Comparison of ENCODE assay signal across 11 cellular contexts in the genomic region with DNA sequence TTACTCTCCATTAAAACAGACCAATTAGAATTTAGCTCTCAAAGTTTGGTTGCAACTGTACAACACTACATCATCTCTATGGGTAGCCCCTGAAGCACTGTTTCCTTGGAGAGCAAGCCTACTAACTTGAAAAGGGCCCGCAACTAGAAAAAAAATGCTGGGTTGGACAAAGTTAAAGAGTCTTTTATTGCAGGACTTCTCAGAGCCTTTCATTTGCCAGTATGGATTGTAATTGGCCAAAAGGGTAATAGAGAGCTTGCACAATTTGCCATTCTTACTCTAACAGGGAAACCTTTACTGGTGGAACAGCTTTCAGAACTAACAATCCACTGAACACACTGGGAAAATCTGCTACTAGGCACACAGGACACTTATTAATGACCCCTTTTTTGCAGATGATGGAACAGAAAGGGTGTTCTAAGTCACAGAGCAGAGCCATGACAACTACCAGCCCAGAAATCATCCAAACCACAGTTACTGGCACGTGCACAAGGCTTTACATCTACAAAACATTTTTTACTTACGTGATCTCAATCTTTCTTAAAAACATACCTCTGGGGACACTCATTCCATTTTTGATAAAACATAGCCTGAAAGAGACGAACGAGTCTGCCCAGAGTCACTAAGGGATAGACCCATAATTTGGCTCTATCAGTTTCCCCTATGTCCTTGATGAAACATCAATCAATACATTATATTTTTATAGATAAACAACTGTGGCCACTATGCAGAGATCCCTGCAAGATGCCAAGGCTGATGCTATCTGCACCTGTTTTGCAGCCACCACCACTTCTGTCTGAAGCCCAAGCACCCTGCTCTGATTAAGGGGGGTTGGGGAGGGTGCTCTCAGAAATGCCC.
A peak's percentile ranks its signal among the peaks of the same experiment; 100 is the strongest.
DNase-seq lines count a peak whose midpoint lies in the region; ATAC-seq, FAIRE-seq and TF ChIP-seq lines count a peak whose summit lies in the region.
"Had no signal": no experiment of that assay in that cellular context is flagged by ENCODE, and none has a peak within 500 bp of the region (broad histone marks: within the 10 kb centered on the region; RNA-seq: fewer than 3 reads in every experiment).

No MANE protein-coding gene starts in this region.

- ATAC-seq in activated T-cell treated with anti-CD3 and anti-CD28 coated beads, Interleukin-2, amount 50 U/mL, for 72 hours (replicated peaks in 1 of 2), result no peak

- intact Hi-C loops in vagina (cut with DNase I), result no loop called here

- no peak for DNase-seq in activated T-cell treated with anti-CD3 and anti-CD28 coated beads, Interleukin-2, amount 50 U/mL, for 72 hours
- DNase-seq in activated T-cell treated with anti-CD3 and anti-CD28 coated beads for 4 hours, result no peak
- no peak for DNase-seq in glutamatergic neuron
- DNase-seq in urothelium cell line (ENCODE audit: low spot score), result no peak
- DNase-seq in NCI-H128 (lab: John Stamatoyannopoulos, UW; ENCODE audit: unreplicated experiment), result no peak
- DNase-seq in vagina (ENCODE audit: extremely low spot score in 2 of 2), result no peak
- DNase-seq: islet precursor cell, NCI-H187 treated with DMSO at 0.1 percent for 48 hours had no signal

- H3K27me3 Mint-ChIP-seq in activated T-cell treated with anti-CD3 and anti-CD28 coated beads, Interleukin-2, amount 50 U/mL, for 72 hours (ENCODE audit: low read depth), result no peaks in the 10 kb centered on the region
- H3K27me3 Mint-ChIP-seq in glutamatergic neuron (ENCODE audit: unreplicated experiment), result peaks cover 18% of the 10 kb centered on the region

- H3K9me3 Mint-ChIP-seq in activated T-cell treated with anti-CD3 and anti-CD28 coated beads, Interleukin-2, amount 50 U/mL, for 72 hours, result no peaks in the 10 kb centered on the region
- peaks cover 8% of the 10 kb centered on the region for H3K9me3 Mint-ChIP-seq in glutamatergic neuron (ENCODE audit: unreplicated experiment)

- H3K4me3 Mint-ChIP-seq in activated T-cell treated with anti-CD3 and anti-CD28 coated beads, Interleukin-2, amount 50 U/mL, for 72 hours, result peak overlapping the region; percentile 56 to 97
- peak overlapping the region; percentile 89 for H3K4me3 Mint-ChIP-seq in glutamatergic neuron (ENCODE audit: unreplicated experiment)

- TF ChIP-seq CTCF in WI38 (IDR thresholded peaks at IDR 0.05; ENCODE audit: low read depth, low read length) (no peak), glutamatergic neuron (IDR thresholded peaks at IDR 0.05; ENCODE audit: partially characterized antibody, unreplicated experiment) (no peak), vagina (IDR thresholded peaks at IDR 0.05) (no peak)

- H3K9me3 ChIP-seq in subcutaneous abdominal adipose tissue (ENCODE audit: control insufficient read depth in 5 of 5, low read length in 5 of 5), result no peaks in the 10 kb centered on the region
- no peaks in the 10 kb centered on the region for H3K9me3 ChIP-seq in vagina

- peaks cover 3 to 8% of the 10 kb centered on the region in 2 donors for H3K36me3 Mint-ChIP-seq in activated T-cell treated with anti-CD3 and anti-CD28 coated beads, Interleukin-2, amount 50 U/mL, for 72 hours (ENCODE audit: insufficient read depth in 2 of 2)
- no peaks in the 10 kb centered on the region for H3K36me3 Mint-ChIP-seq in glutamatergic neuron (ENCODE audit: unreplicated experiment)

- H3K4me1 ChIP-seq in subcutaneous abdominal adipose tissue (ENCODE audit: control insufficient read depth in 5 of 5, insufficient read depth in 5 of 5, low read length in 5 of 5) (peaks cover 2 to 45% (median 34%) of the 10 kb centered on the region in 5 donors), vagina (peaks cover 23% of the 10 kb centered on the region)

- no peak for FAIRE-seq in urothelium cell line (lab: Jason Lieb, UNC)
- FAIRE-seq: D721Med had no signal

- H3K36me3 ChIP-seq in subcutaneous abdominal adipose tissue (ENCODE audit: control insufficient read depth in 5 of 5, insufficient read depth in 5 of 5, low read length in 5 of 5) (no peaks in the 10 kb centered on the region), vagina (no peaks in the 10 kb centered on the region)

- peak overlapping the region in 4 of 5 donors; percentile 0 to 76 (median 74) for H3K9ac ChIP-seq in subcutaneous abdominal adipose tissue (ENCODE audit: low read length in 5 of 5)

- TF ChIP-seq POLR2A in vagina (IDR thresholded peaks at IDR 0.05), result no peak

- H3K4me3 ChIP-seq in WI38 (ENCODE audit: low read depth, low read length) (peak overlapping the region; percentile 60; the same call in 1 of the 2 replicates), subcutaneous abdominal adipose tissue (ENCODE audit: low read depth in 1 of 5, low read length in 5 of 5) (peak overlapping the region; percentile 73 to 79 (median 77)), vagina (peak overlapping the region in 1 of 2 donors; percentile 60)

- H3K27ac ChIP-seq in subcutaneous abdominal adipose tissue (ENCODE audit: low read depth, low read length), result no peak overlapping the region
- no peak overlapping the region for H3K27ac ChIP-seq in vagina

- H3K4me1 Mint-ChIP-seq in activated T-cell treated with anti-CD3 and anti-CD28 coated beads, Interleukin-2, amount 50 U/mL, for 72 hours (ENCODE audit: low read depth), result peaks cover 88% of the 10 kb centered on the region
- H3K4me1 Mint-ChIP-seq in glutamatergic neuron (ENCODE audit: low read depth, unreplicated experiment), result peaks cover 56% of the 10 kb centered on the region

- peak overlapping the region; percentile 68 for H3K27ac Mint-ChIP-seq in activated T-cell treated with anti-CD3 and anti-CD28 coated beads, Interleukin-2, amount 50 U/mL, for 72 hours
- no peak overlapping the region for H3K27ac Mint-ChIP-seq in glutamatergic neuron (ENCODE audit: unreplicated experiment)

- H3K27me3 ChIP-seq in subcutaneous abdominal adipose tissue (ENCODE audit: control insufficient read depth in 5 of 5, insufficient read depth in 4 of 5, low read length in 5 of 5), result no peaks in the 10 kb centered on the region
- no peaks in the 10 kb centered on the region for H3K27me3 ChIP-seq in vagina
